1 cellular context compared by ENCODE assay signal in genomic region chr11:66092125-66092524, GRCh38.
TF ChIP-seq lines count a peak whose summit lies in the region.
"Not testable (repeated sequence)": the region's sequence is repeated elsewhere in the genome, so short reads cannot be mapped to it uniquely, and the experiment has no call there.

No MANE protein-coding gene starts in this region.

- H3K27ac ChIP-seq in HEK293 (ENCODE audit: extremely low read depth, low read depth, low read length), result not testable (repeated sequence)

- CTCF ChIA-PET in HEK293 (lab: Yijun Ruan, JAX), result not testable (repeated sequence)

- H3K4me3 ChIP-seq in HEK293 (ENCODE audit: low read depth, low read length), result not testable (repeated sequence)

- not testable (repeated sequence) for H3K4me1 ChIP-seq in HEK293 (ENCODE audit: control insufficient read depth, insufficient read depth, low read length)

- not testable (repeated sequence) for H3K36me3 ChIP-seq in HEK293 (ENCODE audit: control insufficient read depth in 2 of 2, insufficient read depth in 1 of 2, low read length in 2 of 2)

- POLR2A ChIA-PET in HEK293 (lab: Yijun Ruan, JAX), result not testable (repeated sequence)

- TF ChIP-seq CTCF in HEK293 (tag by site-specific recombination; IDR thresholded peaks at IDR 0.05), result not testable (repeated sequence)

- not testable (repeated sequence) for H3K9me3 ChIP-seq in HEK293 (ENCODE audit: control insufficient read depth, insufficient read depth, low read depth, low read length)

TF ChIP-seq in HEK293, 187 proteins besides CTCF, POLR2A, EP300 and RAD21:
- peak; percentile 80; the same call in 1 of the 2 replicates for TF ChIP-seq ZNF184 (tag by site-specific recombination; IDR thresholded peaks at IDR 0.05)
